In the genomic region with DNA sequence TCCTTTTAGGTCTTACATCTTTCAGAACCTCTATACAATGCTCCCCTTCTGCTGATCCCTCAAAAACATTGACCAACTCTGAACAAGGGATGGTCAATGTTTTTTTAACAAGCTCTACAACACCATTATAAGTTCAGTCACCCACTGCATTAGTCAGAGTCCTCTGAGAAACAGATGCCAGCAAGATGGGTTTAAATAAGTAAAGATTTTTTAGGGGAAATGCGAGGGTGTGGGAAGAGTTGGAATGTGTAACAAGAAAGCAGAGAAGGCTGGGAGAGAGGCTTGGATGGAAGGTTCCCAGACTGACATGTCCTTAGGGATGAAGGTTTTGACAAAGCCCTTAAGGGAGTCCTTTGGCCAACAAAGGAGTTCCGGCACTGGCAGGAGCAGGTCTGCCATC, we compare ENCODE assay signal across 23 cellular contexts.
"Had no signal": no experiment of that assay in that cellular context is flagged by ENCODE, and none has a peak within 500 bp of the region (broad histone marks: within the 10 kb centered on the region; RNA-seq: fewer than 3 reads in every experiment).

No MANE protein-coding gene starts in this region.

- ATAC-seq: gastrocnemius medialis; left lobe of liver; mucosa of descending colon; right lobe of liver; stimulated activated naive CD8-positive, alpha-beta T cell treated with anti-CD3 and anti-CD28 coated beads, Interleukin-15, amount 100 ng/mL, for 72 hours; upper lobe of right lung had no signal

- H3K4me3 ChIP-seq: colonic mucosa, esophagus muscularis mucosa, gastrocnemius medialis, lung, mucosa of descending colon, neural progenitor cell, right lobe of liver, smooth muscle cell, suprapubic skin, transverse colon, upper lobe of right lung, uterus had no signal

- DNase-seq: colonic mucosa; effector CD8-positive, alpha-beta T cell; gastrocnemius medialis; head of caudate nucleus; kidney; mucosa of descending colon; naive B cell; right lobe of liver; stimulated activated CD4-positive, alpha-beta T cell treated with anti-CD3 and anti-CD28 coated beads, Interleukin-12 subunit alpha, Interleukin-12 subunit beta, amount 100 ng/mL, for 4 hours; stimulated activated CD4-positive, alpha-beta T cell treated with anti-CD3 and anti-CD28 coated beads, Interleukin-1b, Interleukin-23, amount 100 ng/mL, for 48 hours; stimulated activated CD4-positive, alpha-beta T cell treated with anti-CD3 and anti-CD28 coated beads, Interleukin-4, amount 100 ng/mL, for 1 hour; stimulated activated CD8-positive, alpha-beta memory T cell treated with anti-CD3 and anti-CD28 coated beads, Interleukin-4, amount 100 ng/mL, for 48 hours; stimulated activated naive CD4-positive, alpha-beta T cell; stimulated activated naive CD8-positive, alpha-beta T cell treated with anti-CD3 and anti-CD28 coated beads, Interleukin-15, amount 100 ng/mL, for 72 hours; transverse colon; upper lobe of right lung; uterus had no signal
